39 cellular contexts compared by ENCODE assay signal in the genomic region with DNA sequence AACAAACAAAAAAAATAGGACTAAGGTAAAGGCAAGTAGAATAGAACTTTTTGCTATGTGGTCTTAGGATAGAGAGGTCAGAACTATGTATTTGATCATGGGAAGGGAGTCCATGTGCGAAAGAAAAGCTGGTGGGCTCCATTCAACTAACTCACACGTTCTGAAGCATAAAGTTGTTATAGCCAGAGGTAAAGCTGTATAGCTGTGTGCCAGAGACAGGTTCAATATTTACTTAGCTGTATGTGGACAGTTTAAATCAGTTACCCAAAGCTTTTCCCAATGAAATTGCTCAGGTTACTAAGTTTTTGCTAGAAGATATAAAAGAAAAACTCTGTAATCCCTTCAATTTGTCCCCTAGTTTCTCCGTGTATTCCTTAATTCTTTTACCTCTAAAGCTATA. TPM values are rescaled to one million over a fixed set of nuclear protein-coding genes. Genes with fewer than 3 reads are reported as not detected.
"Had no signal": no experiment of that assay in that cellular context is flagged by ENCODE, and none has a peak within 500 bp of the region (broad histone marks: within the 10 kb centered on the region; RNA-seq: fewer than 3 reads in every experiment).

No MANE protein-coding gene starts in this region.

- DNase-seq: Karpas-422, Kasumi-1, MG63, MM.1S, MV-4-11, NCI-H1048, NCI-H1092, NCI-H1092 treated with DMSO at 0.1 percent for 48 hours, NCI-H1105, NCI-H1105 treated with DMSO at 0.1 percent for 48 hours, NCI-H1417, NCI-H1417 treated with DMSO at 0.1 percent for 48 hours, NCI-H1436, NCI-H1436 treated with DMSO at 0.1 percent for 48 hours, NCI-H146, NCI-H1694, NCI-H1694 treated with DMSO at 0.1 percent for 48 hours, NCI-H187, NCI-H187 treated with DMSO at 0.1 percent for 48 hours, NCI-H1930, NCI-H2029, NCI-H2029 treated with DMSO at 0.1 percent for 48 hours, NCI-H2081, NCI-H2081 treated with DMSO at 0.1 percent for 48 hours, NCI-H2107, NCI-H2171, NCI-H2171 treated with DMSO at 0.1 percent for 48 hours, NCI-H2227 treated with DMSO at 0.1 percent for 48 hours, NCI-H226, NCI-H345, NCI-H446, NCI-H446 treated with DMSO at 0.1 percent for 48 hours, NCI-H510A, NCI-H510A treated with DMSO at 0.1 percent for 48 hours, NCI-H524 had no signal

- H3K4me3 ChIP-seq: MG63 had no signal

- H3K9me3 ChIP-seq: MG63 had no signal

RNA-seq across cellular contexts. Expression of a gene that starts 37.8 kb away (rescaled TPM):
- total RNA-seq: LHCN-M2, M059J, MCF 10A, NCI-H460 had no signal
